2 cellular contexts compared by ENCODE assay signal in genomic region chr9:92138960-92139540, GRCh38.
TF ChIP-seq lines count a peak whose summit lies in the region.

No MANE protein-coding gene starts in this region.

TF ChIP-seq in IMR-90, 13 proteins besides CTCF, POLR2A, EP300 and RAD21:
- TF ChIP-seq, protein P1, sequence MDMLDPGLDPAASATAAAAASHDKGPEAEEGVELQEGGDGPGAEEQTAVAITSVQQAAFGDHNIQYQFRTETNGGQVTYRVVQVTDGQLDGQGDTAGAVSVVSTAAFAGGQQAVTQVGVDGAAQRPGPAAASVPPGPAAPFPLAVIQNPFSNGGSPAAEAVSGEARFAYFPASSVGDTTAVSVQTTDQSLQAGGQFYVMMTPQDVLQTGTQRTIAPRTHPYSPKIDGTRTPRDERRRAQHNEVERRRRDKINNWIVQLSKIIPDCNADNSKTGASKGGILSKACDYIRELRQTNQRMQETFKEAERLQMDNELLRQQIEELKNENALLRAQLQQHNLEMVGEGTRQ (IDR thresholded peaks at IDR 0.05; ENCODE audit: low read depth, low read length): peak; percentile 50; the same call in 1 of the 2 replicates
- TF ChIP-seq MXI1 (IDR thresholded peaks at IDR 0.05; ENCODE audit: borderline replicate concordance, low read depth, low read length): peak; percentile 47; the same call in 1 of the 2 replicates

TF ChIP-seq in HepG2, 621 proteins besides CTCF, POLR2A, EP300 and RAD21 (continues in another document):
- 0 out of 2 replicates have a peak, but pooled peaks have one; percentile 36 for TF ChIP-seq TARDBP (CRISPR knock-in tag; IDR thresholded peaks at IDR 0.05)
- TF ChIP-seq ZNF691 (CRISPR knock-in tag; IDR thresholded peaks at IDR 0.05; ENCODE audit: borderline replicate concordance, low read depth): peak; percentile 44; the same call in 1 of the 2 replicates
- TF ChIP-seq ZNF766 (CRISPR knock-in tag; IDR thresholded peaks at IDR 0.05; ENCODE audit: borderline replicate concordance): peak; percentile 61; the same call in 1 of the 2 replicates
- TF ChIP-seq KDM1A (CRISPR knock-in tag; IDR thresholded peaks at IDR 0.05): peak; percentile 49; the same call in 1 of the 2 replicates
- TF ChIP-seq, protein P2, sequence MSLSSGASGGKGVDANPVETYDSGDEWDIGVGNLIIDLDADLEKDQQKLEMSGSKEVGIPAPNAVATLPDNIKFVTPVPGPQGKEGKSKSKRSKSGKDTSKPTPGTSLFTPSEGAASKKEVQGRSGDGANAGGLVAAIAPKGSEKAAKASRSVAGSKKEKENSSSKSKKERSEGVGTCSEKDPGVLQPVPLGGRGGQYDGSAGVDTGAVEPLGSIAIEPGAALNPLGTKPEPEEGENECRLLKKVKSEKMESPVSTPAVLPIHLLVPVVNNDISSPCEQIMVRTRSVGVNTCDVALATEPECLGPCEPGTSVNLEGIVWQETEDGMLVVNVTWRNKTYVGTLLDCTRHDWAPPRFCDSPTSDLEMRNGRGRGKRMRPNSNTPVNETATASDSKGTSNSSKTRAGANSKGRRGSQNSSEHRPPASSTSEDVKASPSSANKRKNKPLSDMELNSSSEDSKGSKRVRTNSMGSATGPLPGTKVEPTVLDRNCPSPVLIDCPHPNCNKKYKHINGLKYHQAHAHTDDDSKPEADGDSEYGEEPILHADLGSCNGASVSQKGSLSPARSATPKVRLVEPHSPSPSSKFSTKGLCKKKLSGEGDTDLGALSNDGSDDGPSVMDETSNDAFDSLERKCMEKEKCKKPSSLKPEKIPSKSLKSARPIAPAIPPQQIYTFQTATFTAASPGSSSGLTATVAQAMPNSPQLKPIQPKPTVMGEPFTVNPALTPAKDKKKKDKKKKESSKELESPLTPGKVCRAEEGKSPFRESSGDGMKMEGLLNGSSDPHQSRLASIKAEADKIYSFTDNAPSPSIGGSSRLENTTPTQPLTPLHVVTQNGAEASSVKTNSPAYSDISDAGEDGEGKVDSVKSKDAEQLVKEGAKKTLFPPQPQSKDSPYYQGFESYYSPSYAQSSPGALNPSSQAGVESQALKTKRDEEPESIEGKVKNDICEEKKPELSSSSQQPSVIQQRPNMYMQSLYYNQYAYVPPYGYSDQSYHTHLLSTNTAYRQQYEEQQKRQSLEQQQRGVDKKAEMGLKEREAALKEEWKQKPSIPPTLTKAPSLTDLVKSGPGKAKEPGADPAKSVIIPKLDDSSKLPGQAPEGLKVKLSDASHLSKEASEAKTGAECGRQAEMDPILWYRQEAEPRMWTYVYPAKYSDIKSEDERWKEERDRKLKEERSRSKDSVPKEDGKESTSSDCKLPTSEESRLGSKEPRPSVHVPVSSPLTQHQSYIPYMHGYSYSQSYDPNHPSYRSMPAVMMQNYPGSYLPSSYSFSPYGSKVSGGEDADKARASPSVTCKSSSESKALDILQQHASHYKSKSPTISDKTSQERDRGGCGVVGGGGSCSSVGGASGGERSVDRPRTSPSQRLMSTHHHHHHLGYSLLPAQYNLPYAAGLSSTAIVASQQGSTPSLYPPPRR (CRISPR knock-in tag; IDR thresholded peaks at IDR 0.05; ENCODE audit: borderline replicate concordance): 0 out of 2 replicates have a peak, but pooled peaks have one; percentile 29
- TF ChIP-seq ZNF264 (CRISPR knock-in tag; IDR thresholded peaks at IDR 0.05): 0 out of 2 replicates have a peak, but pooled peaks have one; percentile 69
- TF ChIP-seq ZNF263 (CRISPR knock-in tag; IDR thresholded peaks at IDR 0.05): 0 out of 2 replicates have a peak, but pooled peaks have one; percentile 23
- peak; percentile 37 for TF ChIP-seq STAG1 (CRISPR knock-in tag; IDR thresholded peaks at IDR 0.05)
- TF ChIP-seq, protein P3, sequence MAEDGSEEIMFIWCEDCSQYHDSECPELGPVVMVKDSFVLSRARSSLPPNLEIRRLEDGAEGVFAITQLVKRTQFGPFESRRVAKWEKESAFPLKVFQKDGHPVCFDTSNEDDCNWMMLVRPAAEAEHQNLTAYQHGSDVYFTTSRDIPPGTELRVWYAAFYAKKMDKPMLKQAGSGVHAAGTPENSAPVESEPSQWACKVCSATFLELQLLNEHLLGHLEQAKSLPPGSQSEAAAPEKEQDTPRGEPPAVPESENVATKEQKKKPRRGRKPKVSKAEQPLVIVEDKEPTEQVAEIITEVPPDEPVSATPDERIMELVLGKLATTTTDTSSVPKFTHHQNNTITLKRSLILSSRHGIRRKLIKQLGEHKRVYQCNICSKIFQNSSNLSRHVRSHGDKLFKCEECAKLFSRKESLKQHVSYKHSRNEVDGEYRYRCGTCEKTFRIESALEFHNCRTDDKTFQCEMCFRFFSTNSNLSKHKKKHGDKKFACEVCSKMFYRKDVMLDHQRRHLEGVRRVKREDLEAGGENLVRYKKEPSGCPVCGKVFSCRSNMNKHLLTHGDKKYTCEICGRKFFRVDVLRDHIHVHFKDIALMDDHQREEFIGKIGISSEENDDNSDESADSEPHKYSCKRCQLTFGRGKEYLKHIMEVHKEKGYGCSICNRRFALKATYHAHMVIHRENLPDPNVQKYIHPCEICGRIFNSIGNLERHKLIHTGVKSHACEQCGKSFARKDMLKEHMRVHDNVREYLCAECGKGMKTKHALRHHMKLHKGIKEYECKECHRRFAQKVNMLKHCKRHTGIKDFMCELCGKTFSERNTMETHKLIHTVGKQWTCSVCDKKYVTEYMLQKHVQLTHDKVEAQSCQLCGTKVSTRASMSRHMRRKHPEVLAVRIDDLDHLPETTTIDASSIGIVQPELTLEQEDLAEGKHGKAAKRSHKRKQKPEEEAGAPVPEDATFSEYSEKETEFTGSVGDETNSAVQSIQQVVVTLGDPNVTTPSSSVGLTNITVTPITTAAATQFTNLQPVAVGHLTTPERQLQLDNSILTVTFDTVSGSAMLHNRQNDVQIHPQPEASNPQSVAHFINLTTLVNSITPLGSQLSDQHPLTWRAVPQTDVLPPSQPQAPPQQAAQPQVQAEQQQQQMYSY (CRISPR knock-in tag; IDR thresholded peaks at IDR 0.05): peak; percentile 92
- 0 out of 2 replicates have a peak, but pooled peaks have one; percentile 5 for TF ChIP-seq SALL2 (CRISPR knock-in tag; IDR thresholded peaks at IDR 0.05)
- TF ChIP-seq ZNF343 (CRISPR knock-in tag; IDR thresholded peaks at IDR 0.05): 0 out of 2 replicates have a peak, but pooled peaks have one; percentile 16
- TF ChIP-seq, protein P4, sequence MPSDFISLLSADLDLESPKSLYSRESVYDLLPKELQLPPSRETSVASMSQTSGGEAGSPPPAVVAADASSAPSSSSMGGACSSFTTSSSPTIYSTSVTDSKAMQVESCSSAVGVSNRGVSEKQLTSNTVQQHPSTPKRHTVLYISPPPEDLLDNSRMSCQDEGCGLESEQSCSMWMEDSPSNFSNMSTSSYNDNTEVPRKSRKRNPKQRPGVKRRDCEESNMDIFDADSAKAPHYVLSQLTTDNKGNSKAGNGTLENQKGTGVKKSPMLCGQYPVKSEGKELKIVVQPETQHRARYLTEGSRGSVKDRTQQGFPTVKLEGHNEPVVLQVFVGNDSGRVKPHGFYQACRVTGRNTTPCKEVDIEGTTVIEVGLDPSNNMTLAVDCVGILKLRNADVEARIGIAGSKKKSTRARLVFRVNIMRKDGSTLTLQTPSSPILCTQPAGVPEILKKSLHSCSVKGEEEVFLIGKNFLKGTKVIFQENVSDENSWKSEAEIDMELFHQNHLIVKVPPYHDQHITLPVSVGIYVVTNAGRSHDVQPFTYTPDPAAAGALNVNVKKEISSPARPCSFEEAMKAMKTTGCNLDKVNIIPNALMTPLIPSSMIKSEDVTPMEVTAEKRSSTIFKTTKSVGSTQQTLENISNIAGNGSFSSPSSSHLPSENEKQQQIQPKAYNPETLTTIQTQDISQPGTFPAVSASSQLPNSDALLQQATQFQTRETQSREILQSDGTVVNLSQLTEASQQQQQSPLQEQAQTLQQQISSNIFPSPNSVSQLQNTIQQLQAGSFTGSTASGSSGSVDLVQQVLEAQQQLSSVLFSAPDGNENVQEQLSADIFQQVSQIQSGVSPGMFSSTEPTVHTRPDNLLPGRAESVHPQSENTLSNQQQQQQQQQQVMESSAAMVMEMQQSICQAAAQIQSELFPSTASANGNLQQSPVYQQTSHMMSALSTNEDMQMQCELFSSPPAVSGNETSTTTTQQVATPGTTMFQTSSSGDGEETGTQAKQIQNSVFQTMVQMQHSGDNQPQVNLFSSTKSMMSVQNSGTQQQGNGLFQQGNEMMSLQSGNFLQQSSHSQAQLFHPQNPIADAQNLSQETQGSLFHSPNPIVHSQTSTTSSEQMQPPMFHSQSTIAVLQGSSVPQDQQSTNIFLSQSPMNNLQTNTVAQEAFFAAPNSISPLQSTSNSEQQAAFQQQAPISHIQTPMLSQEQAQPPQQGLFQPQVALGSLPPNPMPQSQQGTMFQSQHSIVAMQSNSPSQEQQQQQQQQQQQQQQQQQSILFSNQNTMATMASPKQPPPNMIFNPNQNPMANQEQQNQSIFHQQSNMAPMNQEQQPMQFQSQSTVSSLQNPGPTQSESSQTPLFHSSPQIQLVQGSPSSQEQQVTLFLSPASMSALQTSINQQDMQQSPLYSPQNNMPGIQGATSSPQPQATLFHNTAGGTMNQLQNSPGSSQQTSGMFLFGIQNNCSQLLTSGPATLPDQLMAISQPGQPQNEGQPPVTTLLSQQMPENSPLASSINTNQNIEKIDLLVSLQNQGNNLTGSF (CRISPR knock-in tag; IDR thresholded peaks at IDR 0.05): peak; percentile 77; the same call in 1 of the 2 replicates
- TF ChIP-seq, protein P5, sequence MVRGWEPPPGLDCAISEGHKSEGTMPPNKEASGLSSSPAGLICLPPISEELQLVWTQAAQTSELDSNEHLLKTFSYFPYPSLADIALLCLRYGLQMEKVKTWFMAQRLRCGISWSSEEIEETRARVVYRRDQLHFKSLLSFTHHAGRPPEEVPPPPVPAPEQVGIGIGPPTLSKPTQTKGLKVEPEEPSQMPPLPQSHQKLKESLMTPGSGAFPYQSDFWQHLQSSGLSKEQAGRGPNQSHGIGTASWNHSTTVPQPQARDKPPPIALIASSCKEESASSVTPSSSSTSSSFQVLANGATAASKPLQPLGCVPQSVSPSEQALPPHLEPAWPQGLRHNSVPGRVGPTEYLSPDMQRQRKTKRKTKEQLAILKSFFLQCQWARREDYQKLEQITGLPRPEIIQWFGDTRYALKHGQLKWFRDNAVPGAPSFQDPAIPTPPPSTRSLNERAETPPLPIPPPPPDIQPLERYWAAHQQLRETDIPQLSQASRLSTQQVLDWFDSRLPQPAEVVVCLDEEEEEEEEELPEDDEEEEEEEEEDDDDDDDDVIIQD (CRISPR knock-in tag; IDR thresholded peaks at IDR 0.05; ENCODE audit: low read depth): 0 out of 2 replicates have a peak, but pooled peaks have one; percentile 21
- TF ChIP-seq ZNF230 (CRISPR knock-in tag; IDR thresholded peaks at IDR 0.05): 0 out of 2 replicates have a peak, but pooled peaks have one; percentile 12
- TF ChIP-seq ZNF879 (CRISPR knock-in tag; IDR thresholded peaks at IDR 0.05): 0 out of 2 replicates have a peak, but pooled peaks have one; percentile 41
- peak; percentile 46; the same call in 1 of the 2 replicates for TF ChIP-seq ZNF670 (CRISPR knock-in tag; IDR thresholded peaks at IDR 0.05; ENCODE audit: borderline replicate concordance)
- peak; percentile 74; the same call in 1 of the 2 replicates for TF ChIP-seq ZNF441 (CRISPR knock-in tag; IDR thresholded peaks at IDR 0.05; ENCODE audit: borderline replicate concordance)
- peak; percentile 79 for TF ChIP-seq ZNF644 (CRISPR knock-in tag; IDR thresholded peaks at IDR 0.05; ENCODE audit: low read depth)
- 0 out of 2 replicates have a peak, but pooled peaks have one; percentile 49 for TF ChIP-seq ZNF3 (CRISPR knock-in tag; IDR thresholded peaks at IDR 0.05)
- TF ChIP-seq BRCA1 (CRISPR knock-in tag; IDR thresholded peaks at IDR 0.05): 0 out of 2 replicates have a peak, but pooled peaks have one; percentile 48
- 0 out of 2 replicates have a peak, but pooled peaks have one; percentile 9 for TF ChIP-seq ISL2 (CRISPR knock-in tag; IDR thresholded peaks at IDR 0.05)
- TF ChIP-seq ZNF776 (CRISPR knock-in tag; IDR thresholded peaks at IDR 0.05): 0 out of 2 replicates have a peak, but pooled peaks have one; percentile 41
- TF ChIP-seq, protein P6, sequence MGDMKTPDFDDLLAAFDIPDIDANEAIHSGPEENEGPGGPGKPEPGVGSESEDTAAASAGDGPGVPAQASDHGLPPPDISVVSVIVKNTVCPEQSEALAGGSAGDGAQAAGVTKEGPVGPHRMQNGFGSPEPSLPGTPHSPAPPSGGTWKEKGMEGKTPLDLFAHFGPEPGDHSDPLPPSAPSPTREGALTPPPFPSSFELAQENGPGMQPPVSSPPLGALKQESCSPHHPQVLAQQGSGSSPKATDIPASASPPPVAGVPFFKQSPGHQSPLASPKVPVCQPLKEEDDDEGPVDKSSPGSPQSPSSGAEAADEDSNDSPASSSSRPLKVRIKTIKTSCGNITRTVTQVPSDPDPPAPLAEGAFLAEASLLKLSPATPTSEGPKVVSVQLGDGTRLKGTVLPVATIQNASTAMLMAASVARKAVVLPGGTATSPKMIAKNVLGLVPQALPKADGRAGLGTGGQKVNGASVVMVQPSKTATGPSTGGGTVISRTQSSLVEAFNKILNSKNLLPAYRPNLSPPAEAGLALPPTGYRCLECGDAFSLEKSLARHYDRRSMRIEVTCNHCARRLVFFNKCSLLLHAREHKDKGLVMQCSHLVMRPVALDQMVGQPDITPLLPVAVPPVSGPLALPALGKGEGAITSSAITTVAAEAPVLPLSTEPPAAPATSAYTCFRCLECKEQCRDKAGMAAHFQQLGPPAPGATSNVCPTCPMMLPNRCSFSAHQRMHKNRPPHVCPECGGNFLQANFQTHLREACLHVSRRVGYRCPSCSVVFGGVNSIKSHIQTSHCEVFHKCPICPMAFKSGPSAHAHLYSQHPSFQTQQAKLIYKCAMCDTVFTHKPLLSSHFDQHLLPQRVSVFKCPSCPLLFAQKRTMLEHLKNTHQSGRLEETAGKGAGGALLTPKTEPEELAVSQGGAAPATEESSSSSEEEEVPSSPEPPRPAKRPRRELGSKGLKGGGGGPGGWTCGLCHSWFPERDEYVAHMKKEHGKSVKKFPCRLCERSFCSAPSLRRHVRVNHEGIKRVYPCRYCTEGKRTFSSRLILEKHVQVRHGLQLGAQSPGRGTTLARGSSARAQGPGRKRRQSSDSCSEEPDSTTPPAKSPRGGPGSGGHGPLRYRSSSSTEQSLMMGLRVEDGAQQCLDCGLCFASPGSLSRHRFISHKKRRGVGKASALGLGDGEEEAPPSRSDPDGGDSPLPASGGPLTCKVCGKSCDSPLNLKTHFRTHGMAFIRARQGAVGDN (CRISPR knock-in tag; IDR thresholded peaks at IDR 0.05): peak; percentile 74
- TF ChIP-seq KLF13 (CRISPR knock-in tag; IDR thresholded peaks at IDR 0.05): 0 out of 2 replicates have a peak, but pooled peaks have one; percentile 30
- TF ChIP-seq SAP130 (CRISPR knock-in tag; IDR thresholded peaks at IDR 0.05; ENCODE audit: low read depth): peak; percentile 59
- peak; percentile 17; the same call in 1 of the 2 replicates for TF ChIP-seq KAT8 (CRISPR knock-in tag; IDR thresholded peaks at IDR 0.05)
- peak; percentile 13 for TF ChIP-seq ASH2L (IDR thresholded peaks at IDR 0.05; ENCODE audit: insufficient read length, low read depth, low read length)
- TF ChIP-seq BRD4 (CRISPR knock-in tag; IDR thresholded peaks at IDR 0.05): peak; percentile 40
- TF ChIP-seq, protein P7, sequence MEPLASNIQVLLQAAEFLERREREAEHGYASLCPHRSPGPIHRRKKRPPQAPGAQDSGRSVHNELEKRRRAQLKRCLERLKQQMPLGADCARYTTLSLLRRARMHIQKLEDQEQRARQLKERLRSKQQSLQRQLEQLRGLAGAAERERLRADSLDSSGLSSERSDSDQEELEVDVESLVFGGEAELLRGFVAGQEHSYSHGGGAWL (CRISPR knock-in tag; IDR thresholded peaks at IDR 0.05): peak; percentile 41; the same call in 1 of the 2 replicates
